ENCODE assay signal across 24 cellular contexts in the genomic region with DNA sequence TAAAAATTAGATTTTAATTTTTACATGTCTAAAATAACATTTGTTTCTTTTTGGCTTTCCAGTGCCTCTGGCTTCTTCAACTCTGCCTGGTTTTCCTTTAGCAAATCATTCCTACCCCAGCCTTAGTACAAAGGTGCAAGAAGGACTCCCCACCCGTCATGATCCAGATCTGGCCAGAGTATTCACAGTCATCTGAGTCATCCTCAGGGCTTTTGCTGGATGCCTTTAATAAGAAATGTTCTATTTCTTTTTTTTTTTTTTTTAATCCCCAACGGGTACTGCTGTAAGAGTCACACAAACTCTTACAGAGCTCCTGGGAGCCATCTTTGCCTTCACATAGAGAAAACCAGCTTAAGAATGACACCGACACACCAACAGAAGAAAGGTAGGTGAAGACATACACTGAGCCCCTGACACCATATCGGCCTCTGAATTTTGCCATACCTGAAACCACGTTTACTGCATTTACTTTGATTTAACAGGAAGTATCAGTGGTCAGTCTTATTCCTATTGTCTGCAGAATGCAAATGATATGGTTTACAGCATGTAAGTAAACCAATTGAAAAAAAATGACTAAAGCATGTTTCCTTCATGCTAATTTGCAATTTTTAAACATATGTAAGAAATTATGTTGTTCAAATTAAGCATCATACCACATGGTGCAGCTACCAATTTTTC.
DNase-seq lines count a peak whose midpoint lies in the region; TF ChIP-seq lines count a peak whose summit lies in the region.
"Had no signal": no experiment of that assay in that cellular context is flagged by ENCODE, and none has a peak within 500 bp of the region (broad histone marks: within the 10 kb centered on the region; RNA-seq: fewer than 3 reads in every experiment).

No MANE protein-coding gene starts in this region.

- DNase-seq in AG20443 (ENCODE audit: low spot score) (peak; percentile 49), HT1080 (ENCODE audit: low read depth) (peak; percentile 60), astrocyte of the spinal cord (ENCODE audit: low read depth, low spot score) (peak; percentile 46), non-pigmented ciliary epithelial cell (ENCODE audit: low read depth) (peak; percentile 15), germinal center (ENCODE audit: low spot score) (no peak), AML-193 (lab: John Stamatoyannopoulos, UW) (no peak), DMS79 (lab: John Stamatoyannopoulos, UW) (no peak)
- no peak for DNase-seq in activated naive CD4-positive, alpha-beta T cell treated with anti-CD3 and anti-CD28 coated beads, Interleukin-2, amount 50 U/mL, for 16 hours
- DNase-seq: activated CD4-positive, CD25-positive, alpha-beta regulatory T cell; activated naive CD8-positive, alpha-beta T cell treated with anti-CD3 and anti-CD28 coated beads for 36 hours; activated T-cell treated with anti-CD3 and anti-CD28 coated beads, Interleukin-2, amount 50 U/mL, for 72 hours; CD8-positive, alpha-beta memory T cell; DMS79 treated with DMSO at 0.1 percent for 48 hours; effector CD4-positive, alpha-beta T cell; hippocampal formation; KBM-7; kidney; NCI-H1092 treated with DMSO at 0.1 percent for 48 hours; NCI-H2107; NCI-H524; nephron progenitor cell; psoas muscle; SIG-M5; tibial artery had no signal

- in situ Hi-C loops in astrocyte of the spinal cord (cut with HindIII; ENCODE audit: low sequenced_read_pairs) = no loop called here

- no peak for TF ChIP-seq CTCF in astrocyte of the spinal cord (IDR thresholded peaks at IDR 0.05; ENCODE audit: low read depth, low read length)

- H3K4me3 ChIP-seq in astrocyte of the spinal cord (ENCODE audit: low read depth, low read length) = no peak overlapping the region
- H3K4me3 ChIP-seq: psoas muscle, tibial artery had no signal

Comparison
In these comparisons a context has a peak if more than half of its experiments do, and no peak if none do; other contexts are left out.
1. DNase-seq: peak in AG20443 (single experiment), HT1080 (single experiment), astrocyte of the spinal cord (single experiment) and non-pigmented ciliary epithelial cell (single experiment); none in germinal center (single experiment), AML-193 (0 of 2), DMS79 (single experiment) and activated naive CD4-positive, alpha-beta T cell treated with anti-CD3 and anti-CD28 coated beads, Interleukin-2, amount 50 U/mL, for 16 hours (single experiment).